ENCODE assay signal across 17 cellular contexts in the genomic region with DNA sequence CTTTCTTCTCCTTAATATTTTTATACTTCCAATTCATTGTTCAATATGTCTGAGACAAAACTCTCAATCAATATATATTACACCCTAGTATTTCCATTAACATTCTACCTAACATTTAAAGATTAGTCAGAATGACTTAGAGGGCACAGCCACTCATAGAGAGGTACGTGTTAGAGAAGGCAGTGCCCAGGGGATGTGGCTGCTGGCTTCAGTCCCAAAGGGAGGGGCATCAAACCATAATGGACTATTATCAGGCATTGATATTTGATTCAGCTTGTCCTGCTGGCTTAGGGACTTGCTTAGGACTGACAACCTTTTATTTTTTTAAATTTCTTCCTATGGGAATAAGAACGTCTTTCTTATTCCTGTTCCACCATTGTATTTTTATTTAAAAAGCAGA.
DNase-seq lines count a peak whose midpoint lies in the region; ATAC-seq and TF ChIP-seq lines count a peak whose summit lies in the region.
"Had no signal": no experiment of that assay in that cellular context is flagged by ENCODE, and none has a peak within 500 bp of the region (broad histone marks: within the 10 kb centered on the region; RNA-seq: fewer than 3 reads in every experiment).

No MANE protein-coding gene starts in this region.

- H3F3A ChIP-seq in GM23338 (replicated peaks; ENCODE audit: low read depth) = no peaks in the 10 kb centered on the region
- no peaks in the 10 kb centered on the region for H3F3A ChIP-seq in PC-3 (ENCODE audit: low read length, unreplicated experiment)

- H3K9me3 Mint-ChIP-seq in GM23338 (no peaks in the 10 kb centered on the region), endodermal cell (no peaks in the 10 kb centered on the region)

- intact Hi-C loops in PC-3 (cut with micrococcal nuclease) = no loop called here

- H4K20me1 ChIP-seq in GM23338 (replicated peaks; ENCODE audit: insufficient read depth) (no peaks in the 10 kb centered on the region), PC-3 (ENCODE audit: low read length) (no peaks in the 10 kb centered on the region)

- no peak for TF ChIP-seq CTCF in BE2C (IDR thresholded peaks at IDR 0.05; ENCODE audit: low read depth, low read length)
- TF ChIP-seq CTCF in GM23338 (conservative IDR thresholded peaks at IDR 0.05; ENCODE audit: low read depth in 2 of 2) = no peak
- no peak for TF ChIP-seq CTCF in PC-3 (conservative IDR thresholded peaks at IDR 0.05; ENCODE audit: low read depth, low read length)
- TF ChIP-seq CTCF in endodermal cell (conservative IDR thresholded peaks at IDR 0.05) = no peak

- H3K27me3 ChIP-seq in BE2C (no peaks in the 10 kb centered on the region), GM23338 (ENCODE audit: insufficient read depth) (no peaks in the 10 kb centered on the region), PC-3 (ENCODE audit: low read length) (no peaks in the 10 kb centered on the region), endodermal cell (ENCODE audit: control insufficient read depth, insufficient read depth, low read length, poor library complexity, severe bottlenecking) (no peaks in the 10 kb centered on the region)

- peaks cover 15% of the 10 kb centered on the region for H3K4me1 ChIP-seq in BE2C
- H3K4me1 ChIP-seq in GM23338 (ENCODE audit: insufficient read depth) = peaks cover 25% of the 10 kb centered on the region
- H3K4me1 ChIP-seq in PC-3 (ENCODE audit: insufficient read depth, low read length) = no peaks in the 10 kb centered on the region
- peaks cover 14% of the 10 kb centered on the region for H3K4me1 ChIP-seq in endodermal cell (ENCODE audit: control insufficient read depth, insufficient read depth, low read length)
- H3K4me1 ChIP-seq: A549, Caco-2 had no signal

- CTCF ChIA-PET in PC-3 (lab: Charles Lee) = no interaction called here

- 78% methylated on average over 2 of the region's 2 CpGs; no CpG with 5 or more reads in 1 of the 2 experiments for WGBS in endodermal cell (ENCODE audit: insufficient coverage in 1 of 2, insufficient read length in 1 of 2), 2 experiments

- DNase-seq in BE2C (peak; percentile 59), GM23338 (ENCODE audit: low spot score) (no peak), PC-3 (peak; percentile 19), endodermal cell (no peak), NCI-H1105 treated with DMSO at 0.1 percent for 48 hours (lab: John Stamatoyannopoulos, UW) (no peak), NCI-H1105 (lab: John Stamatoyannopoulos, UW) (no peak)
- no peak for DNase-seq in stimulated activated CD4-positive, alpha-beta T cell treated with anti-CD3 and anti-CD28 coated beads, Interleukin-12 subunit alpha, Interleukin-12 subunit beta, amount 100 ng/mL, for 4 hours
- DNase-seq: Caco-2, GF-D8, IMR-90, NCI-H146, NCI-H446, SHP77 treated with DMSO at 0.1 percent for 48 hours, T-cell had no signal

- H3K4me2 ChIP-seq in GM23338 = 0 out of 2 replicates have a peak overlapping the region, but pooled peaks have one; percentile 4
- H3K4me2 ChIP-seq in PC-3 (ENCODE audit: low read length) = no peak overlapping the region
- H3K4me2 ChIP-seq: A549 had no signal

- H3K27ac ChIP-seq in GM23338 (ENCODE audit: low read depth) (no peak overlapping the region), PC-3 (ENCODE audit: low read length) (no peak overlapping the region), endodermal cell (ENCODE audit: low read depth, low read length) (no peak overlapping the region)
- H3K27ac ChIP-seq: A549 had no signal

- H3K36me3 Mint-ChIP-seq in GM23338 (ENCODE audit: low read depth) (no peaks in the 10 kb centered on the region), endodermal cell (ENCODE audit: low read depth) (no peaks in the 10 kb centered on the region)
- H3K36me3 Mint-ChIP-seq: CD14-positive monocyte, T-cell had no signal

- no TSS peak for BruUV-seq in PC-3 (replicated peaks; lab: Mats Ljungman, UMichigan)

- H3K9me2 ChIP-seq in GM23338 (ENCODE audit: insufficient read depth) (no peaks in the 10 kb centered on the region), PC-3 (replicated peaks; ENCODE audit: low read length) (no peaks in the 10 kb centered on the region)

- H3K79me2 ChIP-seq in GM23338 (replicated peaks; ENCODE audit: insufficient read depth) (no peaks in the 10 kb centered on the region), PC-3 (ENCODE audit: low read length) (no peaks in the 10 kb centered on the region)

- peak; percentile 26 for ATAC-seq in GM23338
- no peak for ATAC-seq in PC-3
- ATAC-seq in GM19463 (IDR thresholded peaks at IDR 0.05; ENCODE audit: unreplicated experiment) = no peak
- ATAC-seq: A549, T-cell had no signal

- H3K4me1 Mint-ChIP-seq in GM23338 = peaks cover 44% of the 10 kb centered on the region
- H3K4me1 Mint-ChIP-seq in endodermal cell = peaks cover 34% of the 10 kb centered on the region
- H3K4me1 Mint-ChIP-seq: CD14-positive monocyte, T-cell had no signal

- no peak overlapping the region for H3K4me3 Mint-ChIP-seq in GM23338
- no peak overlapping the region for H3K4me3 Mint-ChIP-seq in endodermal cell
- H3K4me3 Mint-ChIP-seq: CD14-positive monocyte, T-cell had no signal

- POLR2A ChIA-PET in PC-3 (lab: Charles Lee; ENCODE audit: unreplicated experiment) = no interaction called here

- H3K36me3 ChIP-seq in BE2C (no peaks in the 10 kb centered on the region), GM23338 (ENCODE audit: insufficient read depth) (no peaks in the 10 kb centered on the region), PC-3 (ENCODE audit: low read depth, low read length) (no peaks in the 10 kb centered on the region), endodermal cell (ENCODE audit: control insufficient read depth, insufficient read depth, low read length) (no peaks in the 10 kb centered on the region)

- H2AFZ ChIP-seq in GM23338 = no peak overlapping the region
- no peak overlapping the region for H2AFZ ChIP-seq in PC-3 (ENCODE audit: low read length)

- H3K9me3 ChIP-seq in BE2C (no peaks in the 10 kb centered on the region), PC-3 (ENCODE audit: low read length) (no peaks in the 10 kb centered on the region), endodermal cell (ENCODE audit: control insufficient read depth, low read length) (no peaks in the 10 kb centered on the region)
- H3K9me3 ChIP-seq: A549, Caco-2 had no signal

- no peak overlapping the region for H3K27ac Mint-ChIP-seq in GM23338
- peak overlapping the region; percentile 85 for H3K27ac Mint-ChIP-seq in endodermal cell
- H3K27ac Mint-ChIP-seq: CD14-positive monocyte, T-cell had no signal

- no peak overlapping the region for H3K9ac ChIP-seq in PC-3 (ENCODE audit: low read length)
- no peak overlapping the region for H3K9ac ChIP-seq in endodermal cell (ENCODE audit: extremely low read depth, low read length, poor library complexity, severe bottlenecking)

- no peak overlapping the region for H3K4me3 ChIP-seq in BE2C (ENCODE audit: low read depth, low read length)
- no peak overlapping the region for H3K4me3 ChIP-seq in GM23338
- H3K4me3 ChIP-seq in PC-3 (ENCODE audit: low read length) = no peak overlapping the region
- H3K4me3 ChIP-seq in endodermal cell (ENCODE audit: low read length) = no peak overlapping the region
- H3K4me3 ChIP-seq: A549 had no signal

- H3K27me3 Mint-ChIP-seq in GM23338 (ENCODE audit: insufficient read depth, low read depth, poor library complexity) = peaks cover 2% of the 10 kb centered on the region
- H3K27me3 Mint-ChIP-seq in endodermal cell (ENCODE audit: insufficient read depth) = no peaks in the 10 kb centered on the region
- H3K27me3 Mint-ChIP-seq: T-cell had no signal

TF ChIP-seq in GM23338, 12 proteins besides CTCF, POLR2A, EP300 and RAD21:
- TF ChIP-seq POLR2AphosphoS5 (IDR thresholded peaks at IDR 0.05; ENCODE audit: low read depth) (no peak), ZNF114 (CRISPR knock-in tag; IDR thresholded peaks at IDR 0.05) (no peak), EZH2 (IDR thresholded peaks at IDR 0.05; ENCODE audit: low read depth, unreplicated experiment) (no peak), STAT1 (IDR thresholded peaks at IDR 0.05; ENCODE audit: unreplicated experiment) (no peak)
- TF ChIP-seq, protein P1, sequence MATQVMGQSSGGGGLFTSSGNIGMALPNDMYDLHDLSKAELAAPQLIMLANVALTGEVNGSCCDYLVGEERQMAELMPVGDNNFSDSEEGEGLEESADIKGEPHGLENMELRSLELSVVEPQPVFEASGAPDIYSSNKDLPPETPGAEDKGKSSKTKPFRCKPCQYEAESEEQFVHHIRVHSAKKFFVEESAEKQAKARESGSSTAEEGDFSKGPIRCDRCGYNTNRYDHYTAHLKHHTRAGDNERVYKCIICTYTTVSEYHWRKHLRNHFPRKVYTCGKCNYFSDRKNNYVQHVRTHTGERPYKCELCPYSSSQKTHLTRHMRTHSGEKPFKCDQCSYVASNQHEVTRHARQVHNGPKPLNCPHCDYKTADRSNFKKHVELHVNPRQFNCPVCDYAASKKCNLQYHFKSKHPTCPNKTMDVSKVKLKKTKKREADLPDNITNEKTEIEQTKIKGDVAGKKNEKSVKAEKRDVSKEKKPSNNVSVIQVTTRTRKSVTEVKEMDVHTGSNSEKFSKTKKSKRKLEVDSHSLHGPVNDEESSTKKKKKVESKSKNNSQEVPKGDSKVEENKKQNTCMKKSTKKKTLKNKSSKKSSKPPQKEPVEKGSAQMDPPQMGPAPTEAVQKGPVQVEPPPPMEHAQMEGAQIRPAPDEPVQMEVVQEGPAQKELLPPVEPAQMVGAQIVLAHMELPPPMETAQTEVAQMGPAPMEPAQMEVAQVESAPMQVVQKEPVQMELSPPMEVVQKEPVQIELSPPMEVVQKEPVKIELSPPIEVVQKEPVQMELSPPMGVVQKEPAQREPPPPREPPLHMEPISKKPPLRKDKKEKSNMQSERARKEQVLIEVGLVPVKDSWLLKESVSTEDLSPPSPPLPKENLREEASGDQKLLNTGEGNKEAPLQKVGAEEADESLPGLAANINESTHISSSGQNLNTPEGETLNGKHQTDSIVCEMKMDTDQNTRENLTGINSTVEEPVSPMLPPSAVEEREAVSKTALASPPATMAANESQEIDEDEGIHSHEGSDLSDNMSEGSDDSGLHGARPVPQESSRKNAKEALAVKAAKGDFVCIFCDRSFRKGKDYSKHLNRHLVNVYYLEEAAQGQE (IDR thresholded peaks at IDR 0.05; ENCODE audit: unreplicated experiment) = no peak

Comparison
In these comparisons a context has a peak if more than half of its experiments do, and no peak if none do; other contexts are left out.
1. DNase-seq: peak in BE2C (single experiment) and PC-3 (single experiment); none in GM23338 (single experiment), endodermal cell (single experiment), NCI-H1105 treated with DMSO at 0.1 percent for 48 hours (single experiment), NCI-H1105 (single experiment) and stimulated activated CD4-positive, alpha-beta T cell treated with anti-CD3 and anti-CD28 coated beads, Interleukin-12 subunit alpha, Interleukin-12 subunit beta, amount 100 ng/mL, for 4 hours (single experiment).